Comparison of ENCODE assay signal across 11 cellular contexts in the genomic region with DNA sequence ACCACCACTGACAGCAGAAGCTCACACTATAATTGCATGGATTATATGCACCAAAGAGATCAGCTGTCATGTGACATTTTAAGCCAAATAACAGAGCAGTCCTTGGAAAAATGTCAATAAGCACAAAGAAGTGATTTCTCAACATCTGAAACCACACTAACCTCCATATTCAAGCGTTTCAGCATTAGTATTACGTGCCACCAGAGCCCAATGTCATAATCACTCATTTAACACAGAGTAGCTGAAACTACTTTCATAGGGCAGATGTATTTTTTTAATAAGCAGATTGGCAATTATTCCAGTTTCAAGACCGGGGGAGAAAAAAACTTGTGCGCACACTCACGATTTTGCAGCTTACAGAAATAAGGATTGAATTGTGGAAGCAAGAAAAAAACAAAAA.
DNase-seq lines count a peak whose midpoint lies in the region; ATAC-seq and TF ChIP-seq lines count a peak whose summit lies in the region.
"Had no signal": no experiment of that assay in that cellular context is flagged by ENCODE, and none has a peak within 500 bp of the region (broad histone marks: within the 10 kb centered on the region; RNA-seq: fewer than 3 reads in every experiment).

No MANE protein-coding gene starts in this region.

- H3K36me3 ChIP-seq in Karpas-422 (ENCODE audit: insufficient read depth, low read length): no peaks in the 10 kb centered on the region
- H3K36me3 ChIP-seq in lung (ENCODE audit: control insufficient read depth in 2 of 2, insufficient read depth in 2 of 2, low read length in 2 of 2): no peaks in the 10 kb centered on the region

- no peaks in the 10 kb centered on the region for H3K27me3 ChIP-seq in Karpas-422 (ENCODE audit: low read length)
- H3K27me3 ChIP-seq in lung (ENCODE audit: control insufficient read depth, insufficient read depth): no peaks in the 10 kb centered on the region

- peak overlapping the region; percentile 4; the same call in 1 of the 2 replicates for H3K27ac ChIP-seq in Karpas-422 (ENCODE audit: low read length)
- no peak overlapping the region for H3K27ac ChIP-seq in lung (ENCODE audit: low read depth in 1 of 2, low read length in 1 of 2)

- peaks cover 0 to 6% (median 0%) of the 10 kb centered on the region in 7 donors for H3K9me3 Mint-ChIP-seq in CD14-positive monocyte

- TF ChIP-seq CTCF in CD14-positive monocyte (IDR thresholded peaks at IDR 0.05): no peak
- TF ChIP-seq CTCF in lung (IDR thresholded peaks at IDR 0.05; ENCODE audit: control extremely low read depth, extremely low read depth): no peak

- H3K9me2 ChIP-seq in Karpas-422 (replicated peaks; ENCODE audit: insufficient read depth, low read length): no peaks in the 10 kb centered on the region

- DNase-seq in CD14-positive monocyte (ENCODE audit: low spot score): no peak
- DNase-seq in Karpas-422: no peak
- DNase-seq in amniotic epithelial cell (ENCODE audit: low read depth): peak; percentile 42
- DNase-seq in lung (ENCODE audit: low spot score): no peak
- no peak for DNase-seq in ACHN
- no peak for DNase-seq in NCI-H146 (lab: John Stamatoyannopoulos, UW)
- no peak for DNase-seq in stimulated activated CD4-positive, alpha-beta T cell treated with anti-CD3 and anti-CD28 coated beads, Interleukin-2, amount 100 ng/mL, for 24 hours
- DNase-seq: Caco-2, substantia nigra had no signal

- WGBS in lung, 2 donors: 32 to 50% methylated on average over 5 of the region's 5 CpGs

- intact Hi-C loops in CD14-positive monocyte (cut with micrococcal nuclease): loop anchor here (5.0 to 10.0 kb wide), 3 partner anchors 36 to 76 kb away; a partner anchor contains a TSS

- H3K4me1 Mint-ChIP-seq in CD14-positive monocyte: peaks cover 58% of the 10 kb centered on the region

- H3K4me2 ChIP-seq in Karpas-422 (ENCODE audit: low read depth, low read length, poor library complexity, severe bottlenecking): no peak overlapping the region

- peaks cover 0 to 2% (median 0%) of the 10 kb centered on the region in 3 donors for H3K27me3 Mint-ChIP-seq in CD14-positive monocyte (ENCODE audit: low read depth in 3 of 3)
- H3K27me3 Mint-ChIP-seq: IgD-negative memory B cell had no signal

- no peak overlapping the region for H3K9ac ChIP-seq in Karpas-422 (ENCODE audit: low read length)

- H3K4me1 ChIP-seq in Karpas-422 (ENCODE audit: low read length) (peaks cover 84% of the 10 kb centered on the region), lung (ENCODE audit: control insufficient read depth in 2 of 2, insufficient read depth in 2 of 2, low read length in 2 of 2) (peaks cover 0 to 1% of the 10 kb centered on the region in 2 donors)
- H3K4me1 ChIP-seq: Caco-2 had no signal

- H3K9me3 ChIP-seq in Karpas-422 (ENCODE audit: low read length) (no peaks in the 10 kb centered on the region), lung (ENCODE audit: control insufficient read depth in 2 of 2, insufficient read depth in 1 of 2, low read length in 1 of 2) (no peaks in the 10 kb centered on the region)
- H3K9me3 ChIP-seq: Caco-2 had no signal

- ATAC-seq in lung (ENCODE audit: insufficient read depth, low FRiP score) (peak; percentile 31), HG03175 (IDR thresholded peaks at IDR 0.05; ENCODE audit: unreplicated experiment) (no peak)

- H3K4me3 ChIP-seq in Karpas-422 (ENCODE audit: low read length) (no peak overlapping the region), lung (no peak overlapping the region)

- in situ Hi-C loops in ACHN (cut with HindIII; ENCODE audit: low pct_ligation_motif_present, low pct_unique_long_range_greater_than_20kb, low sequenced_read_pairs): no loop called here

- no peak overlapping the region for H2AFZ ChIP-seq in Karpas-422 (ENCODE audit: low read length)

- H4K20me1 ChIP-seq in Karpas-422 (ENCODE audit: insufficient read depth, low read depth, low read length): no peaks in the 10 kb centered on the region

- peaks cover 91% of the 10 kb centered on the region for H3K79me2 ChIP-seq in Karpas-422 (ENCODE audit: low read length)

- peaks cover 3 to 4% of the 10 kb centered on the region in 2 donors for H3K36me3 Mint-ChIP-seq in CD14-positive monocyte

- no peak overlapping the region for H3K4me3 Mint-ChIP-seq in CD14-positive monocyte

- peak overlapping the region; percentile 79 to 93 (median 85) for H3K27ac Mint-ChIP-seq in CD14-positive monocyte
